ENCODE assay signal across 21 cellular contexts in the genomic region with DNA sequence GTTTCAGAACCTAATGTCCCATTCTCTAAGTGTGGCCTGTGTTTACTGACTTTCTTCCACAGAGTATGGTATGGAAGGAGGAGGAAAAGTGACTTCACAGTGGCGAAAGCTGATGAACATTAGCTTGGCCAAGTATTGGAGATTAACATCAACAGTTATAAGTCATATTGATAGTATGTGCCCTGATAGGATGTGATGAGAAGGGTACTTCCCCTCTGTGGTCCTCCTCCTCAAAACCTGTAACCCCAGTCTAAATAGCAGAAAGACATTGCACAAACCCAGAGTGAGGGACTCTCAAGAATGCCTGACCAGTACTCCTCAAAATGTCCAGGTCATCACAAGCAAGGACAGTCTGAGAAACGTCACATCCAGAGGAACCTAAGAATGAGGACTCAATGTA.
DNase-seq lines count a peak whose midpoint lies in the region; ATAC-seq and TF ChIP-seq lines count a peak whose summit lies in the region.
"Had no signal": no experiment of that assay in that cellular context is flagged by ENCODE, and none has a peak within 500 bp of the region (broad histone marks: within the 10 kb centered on the region; RNA-seq: fewer than 3 reads in every experiment).

No MANE protein-coding gene starts in this region.

- no peak for DNase-seq in stimulated activated naive CD8-positive, alpha-beta T cell treated with anti-CD3 and anti-CD28 coated beads, Interleukin-15, Interleukin-2, amounts not matched to agents 100 U/mL and 50 U/mL, for 24 hours
- DNase-seq in RWPE1 (ENCODE audit: low spot score) (no peak), foreskin keratinocyte (no peak), vagina (ENCODE audit: extremely low spot score in 2 of 2) (no peak), NOMO-1 treated with dmso at 0.1 percent for 144 hours (lab: John Stamatoyannopoulos, UW; ENCODE audit: unreplicated experiment) (no peak), chondrocyte (ENCODE audit: low spot score) (no peak)
- DNase-seq in activated naive CD4-positive, alpha-beta T cell (lab: John Stamatoyannopoulos, UW), result no peak
- DNase-seq: Kasumi-1; midbrain; MV-4-11; naive thymus-derived CD4-positive, alpha-beta T cell; NCI-H1436 treated with DMSO at 0.1 percent for 48 hours; NCI-H2107 had no signal

- no peaks in the 10 kb centered on the region for H3K9me3 ChIP-seq in vagina
- H3K9me3 ChIP-seq: left lung, testis, uterus had no signal

- ATAC-seq in stimulated activated naive CD8-positive, alpha-beta T cell treated with anti-CD3 and anti-CD28 coated beads, Interleukin-15, Interleukin-2, amounts not matched to agents 100 U/mL and 50 U/mL, for 24 hours, result no peak
- ATAC-seq in foreskin keratinocyte, result no peak
- ATAC-seq: GM23338; naive thymus-derived CD4-positive, alpha-beta T cell had no signal

- peaks cover 0 to 7% of the 10 kb centered on the region in 2 donors for H3K36me3 ChIP-seq in vagina
- H3K36me3 ChIP-seq: uterus had no signal

- H3K4me1 Mint-ChIP-seq in stimulated activated naive CD8-positive, alpha-beta T cell treated with anti-CD3 and anti-CD28 coated beads, Interleukin-15, Interleukin-2, amounts not matched to agents 100 ng/mL and 50 ng/mL, for 24 hours (ENCODE audit: low read depth), result peaks cover 20% of the 10 kb centered on the region
- H3K4me1 Mint-ChIP-seq in chondrocyte (ENCODE audit: low read depth), result peaks cover 8% of the 10 kb centered on the region
- H3K4me1 Mint-ChIP-seq: central memory CD8-positive, alpha-beta T cell had no signal

- no peaks in the 10 kb centered on the region for H3K9me3 Mint-ChIP-seq in stimulated activated naive CD8-positive, alpha-beta T cell treated with anti-CD3 and anti-CD28 coated beads, Interleukin-15, Interleukin-2, amounts not matched to agents 100 ng/mL and 50 ng/mL, for 24 hours
- no peaks in the 10 kb centered on the region for H3K9me3 Mint-ChIP-seq in chondrocyte (ENCODE audit: low read depth)
- H3K9me3 Mint-ChIP-seq: CD4-positive, alpha-beta T cell; central memory CD8-positive, alpha-beta T cell; GM23338; HFFc6; naive thymus-derived CD4-positive, alpha-beta T cell had no signal

- no peak for TF ChIP-seq POLR2A in vagina (IDR thresholded peaks at IDR 0.05)

- no peak overlapping the region for H3K4me3 ChIP-seq in vagina
- H3K4me3 ChIP-seq: GM23338, left lung, testis, uterus had no signal

- TF ChIP-seq CTCF in RWPE1 (conservative IDR thresholded peaks at IDR 0.05; ENCODE audit: low read depth) (no peak), foreskin keratinocyte (conservative IDR thresholded peaks at IDR 0.05) (no peak), vagina (IDR thresholded peaks at IDR 0.05) (no peak), chondrocyte (IDR thresholded peaks at IDR 0.05) (no peak)

- POLR2A ChIA-PET in RWPE1 (lab: Yijun Ruan, JAX; ENCODE audit: low non-redundant PET), result no interaction called here

- no peak overlapping the region for H3K4me3 Mint-ChIP-seq in stimulated activated naive CD8-positive, alpha-beta T cell treated with anti-CD3 and anti-CD28 coated beads, Interleukin-15, Interleukin-2, amounts not matched to agents 100 ng/mL and 50 ng/mL, for 24 hours
- no peak overlapping the region for H3K4me3 Mint-ChIP-seq in chondrocyte (ENCODE audit: unreplicated experiment)
- H3K4me3 Mint-ChIP-seq: CD4-positive, alpha-beta T cell; central memory CD8-positive, alpha-beta T cell; GM23338; HFFc6; naive thymus-derived CD4-positive, alpha-beta T cell had no signal

- no peaks in the 10 kb centered on the region for H3K27me3 Mint-ChIP-seq in stimulated activated naive CD8-positive, alpha-beta T cell treated with anti-CD3 and anti-CD28 coated beads, Interleukin-15, Interleukin-2, amounts not matched to agents 100 ng/mL and 50 ng/mL, for 24 hours
- no peaks in the 10 kb centered on the region for H3K27me3 Mint-ChIP-seq in chondrocyte (ENCODE audit: low read depth)
- H3K27me3 Mint-ChIP-seq: CD4-positive, alpha-beta T cell; central memory CD8-positive, alpha-beta T cell; naive thymus-derived CD4-positive, alpha-beta T cell had no signal

- peak overlapping the region; percentile 21 for H3K27ac Mint-ChIP-seq in stimulated activated naive CD8-positive, alpha-beta T cell treated with anti-CD3 and anti-CD28 coated beads, Interleukin-15, Interleukin-2, amounts not matched to agents 100 ng/mL and 50 ng/mL, for 24 hours
- no peak overlapping the region for H3K27ac Mint-ChIP-seq in chondrocyte (ENCODE audit: unreplicated experiment)
- H3K27ac Mint-ChIP-seq: CD4-positive, alpha-beta T cell; GM23338 had no signal

- peaks cover 29% of the 10 kb centered on the region for H3K4me1 ChIP-seq in foreskin keratinocyte
- peaks cover 11% of the 10 kb centered on the region for H3K4me1 ChIP-seq in vagina
- H3K4me1 ChIP-seq: testis, uterus had no signal

- peak overlapping the region; percentile 91 for H3K27ac ChIP-seq in RWPE1
- H3K27ac ChIP-seq in foreskin keratinocyte, result peak overlapping the region; percentile 84
- peak overlapping the region; percentile 59 for H3K27ac ChIP-seq in vagina
- H3K27ac ChIP-seq: left lung, uterus had no signal

- no peaks in the 10 kb centered on the region for H3K27me3 ChIP-seq in foreskin keratinocyte
- no peaks in the 10 kb centered on the region for H3K27me3 ChIP-seq in vagina
- H3K27me3 ChIP-seq: left lung, testis, uterus had no signal

- intact Hi-C loops in vagina (cut with DNase I), result no loop called here

- CTCF ChIA-PET in RWPE1 (lab: Yijun Ruan, JAX), result no interaction called here

- peaks cover 48% of the 10 kb centered on the region for H3K36me3 Mint-ChIP-seq in stimulated activated naive CD8-positive, alpha-beta T cell treated with anti-CD3 and anti-CD28 coated beads, Interleukin-15, Interleukin-2, amounts not matched to agents 100 ng/mL and 50 ng/mL, for 24 hours (ENCODE audit: low read depth)
- H3K36me3 Mint-ChIP-seq in chondrocyte (ENCODE audit: low read depth), result peaks cover 14% of the 10 kb centered on the region
